Comparison of ENCODE assay signal across 16 cellular contexts in the genomic region with DNA sequence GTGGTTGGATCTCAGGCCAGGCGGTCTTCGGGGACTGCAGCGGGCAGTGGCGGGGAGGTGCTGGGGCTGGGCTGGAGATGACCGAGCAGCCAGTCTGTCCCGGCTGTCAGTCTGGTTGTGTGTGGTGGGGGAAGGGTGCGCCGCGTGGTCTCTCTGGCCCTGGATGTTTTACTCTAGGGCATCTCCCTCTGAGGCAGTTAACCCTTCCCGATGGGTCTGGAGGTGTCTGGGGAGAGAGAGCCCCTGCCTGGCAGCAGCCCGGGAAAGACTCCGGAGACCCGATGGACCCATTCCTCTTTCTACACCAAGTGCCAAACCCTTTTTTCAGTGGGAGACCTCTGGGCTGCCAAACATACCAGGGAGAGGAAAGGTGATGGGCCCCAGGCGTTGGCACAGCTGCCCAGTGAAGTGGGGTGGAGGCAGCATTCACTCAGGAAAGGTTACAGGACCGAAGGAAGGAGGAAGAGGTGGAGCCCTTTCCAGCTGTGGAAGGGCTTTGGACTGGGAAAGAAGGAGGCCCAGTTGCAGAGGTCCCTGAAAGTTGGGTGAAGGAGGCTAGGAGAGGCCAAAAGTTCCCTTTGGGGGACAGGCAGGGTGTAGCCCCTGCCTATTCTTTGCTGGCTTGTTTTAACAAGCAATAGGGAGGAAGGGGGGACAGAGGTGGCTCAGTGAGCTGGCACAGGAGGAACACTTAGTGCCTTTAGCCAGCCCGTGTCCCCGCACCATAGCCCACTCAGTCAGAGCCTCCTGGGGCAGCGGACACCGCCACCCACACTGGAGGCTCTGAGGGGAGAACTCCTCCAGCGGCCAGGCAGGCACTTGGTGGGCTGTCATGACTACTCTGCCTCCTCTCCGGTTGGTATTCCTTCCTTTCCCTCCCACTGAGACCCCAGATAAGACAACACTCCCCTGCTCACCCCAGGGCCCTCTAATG. TPM values are rescaled to one million over a fixed set of nuclear protein-coding genes. Genes with fewer than 3 reads are reported as not detected.
DNase-seq lines count a peak whose midpoint lies in the region; FAIRE-seq lines count a peak whose summit lies in the region.
"Had no signal": no experiment of that assay in that cellular context is flagged by ENCODE, and none has a peak within 500 bp of the region (broad histone marks: within the 10 kb centered on the region; RNA-seq: fewer than 3 reads in every experiment).

No MANE protein-coding gene starts in this region.

- peaks cover 49% of the 10 kb centered on the region; the same call in 1 of the 2 replicates for H3K27me3 ChIP-seq in BLaER1

- peaks cover 68% of the 10 kb centered on the region for H3K4me1 ChIP-seq in BLaER1
- H3K4me1 ChIP-seq in mesodermal cell (ENCODE audit: control insufficient read depth, insufficient read depth, low read length, poor library complexity, severe bottlenecking), result peaks cover 31% of the 10 kb centered on the region

- no peak overlapping the region; the same call in 1 of the 2 replicates for H3K9ac ChIP-seq in BLaER1

- no peaks in the 10 kb centered on the region for H3K36me3 ChIP-seq in BLaER1
- peaks cover 2% of the 10 kb centered on the region for H3K36me3 ChIP-seq in mesodermal cell (ENCODE audit: control insufficient read depth, insufficient read depth, low read length)
- H3K36me3 ChIP-seq: lower lobe of right lung had no signal

- H3K27ac ChIP-seq in BLaER1 (no peak overlapping the region), mesodermal cell (ENCODE audit: low read depth, low read length, severe bottlenecking) (no peak overlapping the region)
- H3K27ac ChIP-seq: lower lobe of right lung had no signal

- no peak for FAIRE-seq in HTR-8/SVneo (lab: Jason Lieb, UNC)
- FAIRE-seq: H54, small intestine had no signal

- H3K4me3 ChIP-seq in BLaER1, result no peak overlapping the region
- H3K4me3 ChIP-seq in mesodermal cell (ENCODE audit: extremely low read depth, insufficient read depth, low read length, poor library complexity, severe bottlenecking), result peak overlapping the region; percentile 43

- peak; percentile 41 for DNase-seq in HT-29 (ENCODE audit: low spot score)
- DNase-seq in cerebellar cortex (ENCODE audit: low spot score), result peak; percentile 47
- DNase-seq in SKM-1 (lab: John Stamatoyannopoulos, UW; ENCODE audit: unreplicated experiment), result no peak
- DNase-seq in HTR-8/SVneo (ENCODE audit: insufficient read length, low spot score), result no peak
- DNase-seq in activated naive CD4-positive, alpha-beta T cell treated with Interleukin-2 at 50 U/mL for 16 hours, result no peak
- no peak for DNase-seq in NCI-H2171 (lab: John Stamatoyannopoulos, UW)
- DNase-seq: activated CD4-positive, CD25-positive, alpha-beta regulatory T cell treated with anti-CD3 and anti-CD28 coated beads, Interleukin-2, amount 50 U/mL, for 72 hours; activated CD8-positive, alpha-beta memory T cell treated with anti-CD3 and anti-CD28 coated beads, Interleukin-2, amount 50 U/mL, for 48 hours; hippocampal formation; lower lobe of right lung; NCI-H146; NCI-H510A treated with DMSO at 0.1 percent for 48 hours; small intestine had no signal

- H3K9me3 ChIP-seq in BLaER1, result no peaks in the 10 kb centered on the region
- H3K9me3 ChIP-seq in mesodermal cell (ENCODE audit: control insufficient read depth, low read length), result no peaks in the 10 kb centered on the region
- H3K9me3 ChIP-seq: lower lobe of right lung had no signal

- peak overlapping the region; percentile 99 for H3K4me2 ChIP-seq in BLaER1

- H4K20me1 ChIP-seq in BLaER1, result peaks cover 20% of the 10 kb centered on the region

- WGBS in mesodermal cell (ENCODE audit: insufficient coverage in 2 of 2), 2 experiments, result 38 to 54% methylated on average over 14 to 15 of the region's 21 CpGs

RNA-seq across cellular contexts. Expression of gene BAHD1, which starts 2.7 kb away (rescaled TPM):
- total RNA-seq in HT-29 (2014; rRNA removed; shearing (Covaris generic)), result 26.6 and 26.7 TPM in 2 replicates
- 17.0 TPM for polyA plus RNA-seq in mesodermal cell (2013, experiment 1 of 2)
- polyA plus RNA-seq in mesodermal cell (2013, experiment 2 of 2), result 13.6 TPM

RNA-seq across cellular contexts. Expression of gene IVD, which starts 32.4 kb away (rescaled TPM):
- total RNA-seq in HT-29 (2014; rRNA removed; shearing (Covaris generic)), result 38.8 and 44.6 TPM in 2 replicates
- 41.4 TPM for polyA plus RNA-seq in mesodermal cell (2013, experiment 1 of 2)
- polyA plus RNA-seq in mesodermal cell (2013, experiment 2 of 2), result 33.8 TPM

RNA-seq across cellular contexts. Expression of gene CHST14, which starts 32.8 kb away (rescaled TPM):
- 8.6 and 9.0 TPM in 2 replicates for total RNA-seq in HT-29 (2014; rRNA removed; shearing (Covaris generic))
- 37.1 TPM for polyA plus RNA-seq in mesodermal cell (2013, experiment 1 of 2)
- 33.7 TPM for polyA plus RNA-seq in mesodermal cell (2013, experiment 2 of 2)

RNA-seq across cellular contexts. Expression of gene KNSTRN, which starts 55.5 kb away (rescaled TPM):
- total RNA-seq in HT-29 (2014; rRNA removed; shearing (Covaris generic)), result 58.7 and 72.9 TPM in 2 replicates
- 55.3 TPM for polyA plus RNA-seq in mesodermal cell (2013, experiment 1 of 2)
- polyA plus RNA-seq in mesodermal cell (2013, experiment 2 of 2), result 68.6 TPM

Comparison
In these comparisons a context has a peak if more than half of its experiments do, and no peak if none do; other contexts are left out.
1. DNase-seq: peak in HT-29 (single experiment) and cerebellar cortex (single experiment); none in SKM-1 (single experiment), HTR-8/SVneo (single experiment), activated naive CD4-positive, alpha-beta T cell treated with Interleukin-2 at 50 U/mL for 16 hours (single experiment) and NCI-H2171 (single experiment).